In the genomic region with DNA sequence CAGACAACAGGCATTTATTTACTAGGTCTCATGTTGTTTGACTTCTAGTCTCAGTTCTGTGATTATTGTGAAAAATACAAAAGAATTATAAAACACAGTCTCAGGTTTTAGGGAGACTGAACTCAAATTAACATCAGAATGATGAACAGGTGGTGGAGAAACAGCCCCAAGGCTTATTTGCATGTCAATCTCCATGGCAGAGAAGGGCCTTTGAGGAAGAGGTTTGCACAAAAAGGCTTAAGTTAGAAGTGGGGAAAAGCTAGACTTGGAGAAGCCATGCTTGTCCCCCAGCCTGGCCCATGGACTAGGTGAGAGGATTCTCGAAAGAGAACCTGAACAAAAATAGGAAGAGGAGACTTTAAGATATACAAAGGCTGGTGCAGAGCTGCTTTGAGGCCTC, we compare ENCODE assay signal across 29 cellular contexts.
DNase-seq lines count a peak whose midpoint lies in the region; ATAC-seq and TF ChIP-seq lines count a peak whose summit lies in the region.
"Had no signal": no experiment of that assay in that cellular context is flagged by ENCODE, and none has a peak within 500 bp of the region (broad histone marks: within the 10 kb centered on the region; RNA-seq: fewer than 3 reads in every experiment).

No MANE protein-coding gene starts in this region.

- no peak overlapping the region for H3K9ac ChIP-seq in smooth muscle cell (ENCODE audit: low read depth)
- H3K9ac ChIP-seq: KMS-11 had no signal

- H3K27me3 ChIP-seq in GM23338 (ENCODE audit: insufficient read depth) (no peaks in the 10 kb centered on the region), adrenal gland (no peaks in the 10 kb centered on the region), esophagus muscularis mucosa (no peaks in the 10 kb centered on the region), smooth muscle cell (ENCODE audit: low read depth) (no peaks in the 10 kb centered on the region)

- H3K36me3 ChIP-seq in GM23338 (ENCODE audit: insufficient read depth) (no peaks in the 10 kb centered on the region), adrenal gland (replicated peaks in 1 of 2) (no peaks in the 10 kb centered on the region), esophagus muscularis mucosa (no peaks in the 10 kb centered on the region), smooth muscle cell (ENCODE audit: low read depth) (no peaks in the 10 kb centered on the region)

- H3K27ac Mint-ChIP-seq in GM23338 (no peak overlapping the region), Calu3 (ENCODE audit: unreplicated experiment) (no peak overlapping the region)
- H3K27ac Mint-ChIP-seq in activated CD4-positive, alpha-beta memory T cell treated with anti-CD3 and anti-CD28 coated beads for 36 hours = no peak overlapping the region
- H3K27ac Mint-ChIP-seq: activated CD4-positive, alpha-beta memory T cell treated with anti-CD3 and anti-CD28 coated beads, Interleukin-2, amount 10 ng/mL, durations not matched to agents 7 days and 5 days; activated naive CD4-positive, alpha-beta T cell treated with anti-CD3 and anti-CD28 coated beads, Interleukin-2, amount 10 ng/mL, durations not matched to agents 7 days and 5 days; activated T-helper 17 cell treated with anti-CD3 and anti-CD28 coated beads, Interleukin-2, amount 50 U/mL, for 72 hours; CD14-positive monocyte; naive thymus-derived CD8-positive, alpha-beta T cell had no signal

- TF ChIP-seq CTCF in GM23338 (conservative IDR thresholded peaks at IDR 0.05; ENCODE audit: low read depth in 2 of 2) (no peak), adrenal gland (IDR thresholded peaks at IDR 0.05) (no peak), esophagus muscularis mucosa (IDR thresholded peaks at IDR 0.05) (no peak), smooth muscle cell (IDR thresholded peaks at IDR 0.05; ENCODE audit: borderline replicate concordance, insufficient read depth, poor library complexity, severe bottlenecking) (no peak), Calu3 (IDR thresholded peaks at IDR 0.05; ENCODE audit: unreplicated experiment) (no peak)

- no TSS peak for BruUV-seq in Calu3 (replicated peaks; lab: Mats Ljungman, UMichigan)

- peak; percentile 46 for DNase-seq in GM23338 (ENCODE audit: low spot score)
- no peak for DNase-seq in adrenal gland
- no peak for DNase-seq in esophagus muscularis mucosa (ENCODE audit: extremely low spot score)
- DNase-seq in smooth muscle cell (lab: John Stamatoyannopoulos, UW; ENCODE audit: unreplicated experiment) = no peak
- DNase-seq in Calu3 = no peak
- DNase-seq in activated CD4-positive, alpha-beta memory T cell treated with anti-CD3 and anti-CD28 coated beads for 36 hours = no peak
- DNase-seq: activated CD4-positive, alpha-beta memory T cell treated with anti-CD3 and anti-CD28 coated beads, Interleukin-2, amount 10 ng/mL, durations not matched to agents 7 days and 5 days; activated naive CD4-positive, alpha-beta T cell treated with anti-CD3 and anti-CD28 coated beads, Interleukin-2, amount 10 ng/mL, durations not matched to agents 7 days and 5 days; DND-41; effector CD8-positive, alpha-beta T cell; GF-D8; kidney; MM.1S; naive thymus-derived CD8-positive, alpha-beta T cell; NCI-H2029; NK-92 treated with Interleukin-12 subunit alpha and Interleukin-12 subunit beta, amount 100 ng/mL, for 24 hours; occipital lobe; SHP77 treated with DMSO at 0.1 percent for 48 hours; stimulated activated CD4-positive, alpha-beta T cell treated with anti-CD3 and anti-CD28 coated beads, Interleukin-4, amount 100 ng/mL, for 24 hours; T-helper 2 cell had no signal

- no peaks in the 10 kb centered on the region; the same call in 2 of the 3 replicates for H3K36me3 Mint-ChIP-seq in GM23338 (ENCODE audit: low read depth)
- no peaks in the 10 kb centered on the region for H3K36me3 Mint-ChIP-seq in Calu3 (ENCODE audit: insufficient read depth, unreplicated experiment)
- H3K36me3 Mint-ChIP-seq in activated CD4-positive, alpha-beta memory T cell treated with anti-CD3 and anti-CD28 coated beads for 36 hours = no peaks in the 10 kb centered on the region
- H3K36me3 Mint-ChIP-seq: activated naive CD4-positive, alpha-beta T cell treated with anti-CD3 and anti-CD28 coated beads, Interleukin-2, amount 10 ng/mL, durations not matched to agents 7 days and 5 days; CD14-positive monocyte; naive thymus-derived CD8-positive, alpha-beta T cell; type B pancreatic cell had no signal

- H3K9me3 ChIP-seq in adrenal gland (replicated peaks in 1 of 3) (no peaks in the 10 kb centered on the region), esophagus muscularis mucosa (no peaks in the 10 kb centered on the region), smooth muscle cell (replicated peaks; ENCODE audit: low read depth) (no peaks in the 10 kb centered on the region)
- H3K9me3 ChIP-seq: psoas muscle had no signal

- H3K79me2 ChIP-seq in GM23338 (replicated peaks; ENCODE audit: insufficient read depth) (no peaks in the 10 kb centered on the region), smooth muscle cell (ENCODE audit: low read depth) (no peaks in the 10 kb centered on the region)

- TF ChIP-seq POLR2A in adrenal gland (IDR thresholded peaks at IDR 0.05) (no peak), esophagus muscularis mucosa (IDR thresholded peaks at IDR 0.05; ENCODE audit: low read depth) (no peak)

- no peak for TF ChIP-seq EP300 in esophagus muscularis mucosa (IDR thresholded peaks at IDR 0.05)

- WGBS in adrenal gland, 4 donors = 88 to 97% (median 95%) methylated on average over 1 of the region's 1 CpG
- WGBS in esophagus muscularis mucosa = 67% methylated on average over 1 of the region's 1 CpG
- 90% methylated on average over 1 of the region's 1 CpG for WGBS in smooth muscle cell (ENCODE audit: low lambda C conversion rate)

- H3K27ac ChIP-seq in GM23338 (ENCODE audit: low read depth) (no peak overlapping the region; the same call in 1 of the 2 replicates), adrenal gland (peak overlapping the region; percentile 62 to 91 (median 73)), esophagus muscularis mucosa (replicated peaks in 1 of 4) (peak overlapping the region in 3 of 4 donors; percentile 4 to 40 (median 20)), smooth muscle cell (ENCODE audit: low read depth) (peak overlapping the region; percentile 85)
- H3K27ac ChIP-seq: KMS-11, psoas muscle had no signal

- H3F3A ChIP-seq in GM23338 (replicated peaks; ENCODE audit: low read depth) = no peaks in the 10 kb centered on the region
- H3F3A ChIP-seq in smooth muscle cell (ENCODE audit: low read depth) = no peaks in the 10 kb centered on the region

- intact Hi-C loops in adrenal gland (cut with DNase I) = no loop called here
- intact Hi-C loops in esophagus muscularis mucosa (cut with DNase I) = no loop called here
- intact Hi-C loops in Calu3 (cut with micrococcal nuclease; ENCODE audit: unreplicated experiment) = no loop called here
- intact Hi-C loops in activated CD4-positive, alpha-beta memory T cell treated with anti-CD3 and anti-CD28 coated beads for 36 hours (cut with micrococcal nuclease) = no loop called here

- CTCF ChIA-PET in Calu3 (lab: Charles Lee) = no interaction called here
- CTCF ChIA-PET in activated CD4-positive, alpha-beta memory T cell treated with anti-CD3 and anti-CD28 coated beads for 36 hours (lab: Charles Lee) = no interaction called here

- peaks cover 5% of the 10 kb centered on the region; the same call in 2 of the 3 replicates for H3K9me3 Mint-ChIP-seq in GM23338
- no peaks in the 10 kb centered on the region for H3K9me3 Mint-ChIP-seq in Calu3 (ENCODE audit: low read depth, unreplicated experiment)
- no peaks in the 10 kb centered on the region for H3K9me3 Mint-ChIP-seq in activated CD4-positive, alpha-beta memory T cell treated with anti-CD3 and anti-CD28 coated beads for 36 hours
- H3K9me3 Mint-ChIP-seq: activated CD4-positive, alpha-beta memory T cell treated with anti-CD3 and anti-CD28 coated beads, Interleukin-2, amount 10 ng/mL, durations not matched to agents 7 days and 5 days; activated naive CD4-positive, alpha-beta T cell treated with anti-CD3 and anti-CD28 coated beads, Interleukin-2, amount 10 ng/mL, durations not matched to agents 7 days and 5 days; activated T-helper 17 cell treated with anti-CD3 and anti-CD28 coated beads, Interleukin-2, amount 50 U/mL, for 72 hours; CD14-positive monocyte; naive thymus-derived CD8-positive, alpha-beta T cell; type B pancreatic cell had no signal

- H3K4me3 ChIP-seq in GM23338 (no peak overlapping the region), adrenal gland (no peak overlapping the region), esophagus muscularis mucosa (no peak overlapping the region), smooth muscle cell (no peak overlapping the region)
- H3K4me3 ChIP-seq: psoas muscle had no signal

- H4K20me1 ChIP-seq in GM23338 (replicated peaks; ENCODE audit: insufficient read depth) (no peaks in the 10 kb centered on the region), smooth muscle cell (ENCODE audit: low read depth) (no peaks in the 10 kb centered on the region)

- peaks cover 4% of the 10 kb centered on the region for H3K27me3 Mint-ChIP-seq in GM23338 (ENCODE audit: insufficient read depth, low read depth, poor library complexity)
- H3K27me3 Mint-ChIP-seq in Calu3 (ENCODE audit: unreplicated experiment) = no peaks in the 10 kb centered on the region
- H3K27me3 Mint-ChIP-seq in activated CD4-positive, alpha-beta memory T cell treated with anti-CD3 and anti-CD28 coated beads for 36 hours = peaks cover 12% of the 10 kb centered on the region
- H3K27me3 Mint-ChIP-seq: activated CD4-positive, alpha-beta memory T cell treated with anti-CD3 and anti-CD28 coated beads, Interleukin-2, amount 10 ng/mL, durations not matched to agents 7 days and 5 days; activated naive CD4-positive, alpha-beta T cell treated with anti-CD3 and anti-CD28 coated beads, Interleukin-2, amount 10 ng/mL, durations not matched to agents 7 days and 5 days; type B pancreatic cell had no signal

- peak overlapping the region; percentile 9; the same call in 1 of the 2 replicates for H2AFZ ChIP-seq in GM23338
- no peak overlapping the region for H2AFZ ChIP-seq in smooth muscle cell (ENCODE audit: low read depth)

- no peak overlapping the region; the same call in 1 of the 2 replicates for H3K4me2 ChIP-seq in GM23338
- no peak overlapping the region for H3K4me2 ChIP-seq in smooth muscle cell
- H3K4me2 ChIP-seq: KMS-11 had no signal

- ATAC-seq in GM23338 (peak; percentile 62), GM18868 (IDR thresholded peaks at IDR 0.05; ENCODE audit: unreplicated experiment) (no peak), GM21529 (IDR thresholded peaks at IDR 0.05; ENCODE audit: unreplicated experiment) (no peak)
- ATAC-seq: activated CD4-positive, CD25-positive, alpha-beta regulatory T cell treated with anti-CD3 and anti-CD28 coated beads, Interleukin-2, amount 50 U/mL, for 24 hours; HCT116; naive thymus-derived CD8-positive, alpha-beta T cell had no signal

- H3K4me3 Mint-ChIP-seq in GM23338 (no peak overlapping the region), Calu3 (ENCODE audit: low read depth, unreplicated experiment) (no peak overlapping the region)
- H3K4me3 Mint-ChIP-seq in activated CD4-positive, alpha-beta memory T cell treated with anti-CD3 and anti-CD28 coated beads for 36 hours = no peak overlapping the region
- H3K4me3 Mint-ChIP-seq: activated CD4-positive, alpha-beta memory T cell treated with anti-CD3 and anti-CD28 coated beads, Interleukin-2, amount 10 ng/mL, durations not matched to agents 7 days and 5 days; activated naive CD4-positive, alpha-beta T cell treated with anti-CD3 and anti-CD28 coated beads, Interleukin-2, amount 10 ng/mL, durations not matched to agents 7 days and 5 days; activated T-helper 17 cell treated with anti-CD3 and anti-CD28 coated beads, Interleukin-2, amount 50 U/mL, for 72 hours; CD14-positive monocyte; naive thymus-derived CD8-positive, alpha-beta T cell; type B pancreatic cell had no signal

- H3K9me2 ChIP-seq in GM23338 (ENCODE audit: insufficient read depth) = peaks cover 13% of the 10 kb centered on the region

- H3K4me1 ChIP-seq in GM23338 (ENCODE audit: insufficient read depth) (no peaks in the 10 kb centered on the region; the same call in 1 of the 2 replicates), adrenal gland (replicated peaks in 1 of 2) (peaks cover 33 to 40% of the 10 kb centered on the region in 2 donors), esophagus muscularis mucosa (peaks cover 6 to 17% (median 14%) of the 10 kb centered on the region in 4 donors), smooth muscle cell (ENCODE audit: low read depth) (peaks cover 5% of the 10 kb centered on the region)
- H3K4me1 ChIP-seq: psoas muscle had no signal

- H3K4me1 Mint-ChIP-seq in GM23338 (peaks cover 12% of the 10 kb centered on the region), Calu3 (ENCODE audit: low read depth, unreplicated experiment) (peaks cover 12% of the 10 kb centered on the region)
- no peaks in the 10 kb centered on the region for H3K4me1 Mint-ChIP-seq in activated CD4-positive, alpha-beta memory T cell treated with anti-CD3 and anti-CD28 coated beads for 36 hours (ENCODE audit: low read depth)
- H3K4me1 Mint-ChIP-seq: activated CD4-positive, alpha-beta memory T cell treated with anti-CD3 and anti-CD28 coated beads, Interleukin-2, amount 10 ng/mL, durations not matched to agents 7 days and 5 days; activated naive CD4-positive, alpha-beta T cell treated with anti-CD3 and anti-CD28 coated beads, Interleukin-2, amount 10 ng/mL, durations not matched to agents 7 days and 5 days; activated T-helper 17 cell treated with anti-CD3 and anti-CD28 coated beads, Interleukin-2, amount 50 U/mL, for 72 hours; CD14-positive monocyte; naive thymus-derived CD8-positive, alpha-beta T cell had no signal

- POLR2A ChIA-PET in activated CD4-positive, alpha-beta memory T cell treated with anti-CD3 and anti-CD28 coated beads for 36 hours (lab: Charles Lee) = no interaction called here
